Comparison of ENCODE assay signal across 9 cellular contexts in genomic region chr12:110670161-110670701, GRCh38. TPM values are rescaled to one million over a fixed set of nuclear protein-coding genes. Genes with fewer than 3 reads are reported as not detected.
A peak's percentile ranks its signal among the peaks of the same experiment; 100 is the strongest.
DNase-seq lines count a peak whose midpoint lies in the region; ATAC-seq, FAIRE-seq and TF ChIP-seq lines count a peak whose summit lies in the region.
"Had no signal": no experiment of that assay in that cellular context is flagged by ENCODE, and none has a peak within 500 bp of the region (broad histone marks: within the 10 kb centered on the region; RNA-seq: fewer than 3 reads in every experiment).

No MANE protein-coding gene starts in this region.

- DNase-seq in GM12892 (ENCODE audit: insufficient read length) (no peak), kidney (peak; percentile 26), SIG-M5 (lab: John Stamatoyannopoulos, UW) (no peak), adrenal gland (no peak), ascending aorta (ENCODE audit: low spot score in 2 of 2) (no peak), cardiac septum (ENCODE audit: low spot score) (no peak)
- DNase-seq: dorsolateral prefrontal cortex had no signal

- no peaks in the 10 kb centered on the region for H3K27me3 ChIP-seq in adrenal gland
- H3K27me3 ChIP-seq in ascending aorta = no peaks in the 10 kb centered on the region
- H3K27me3 ChIP-seq: dorsolateral prefrontal cortex had no signal

- H3K27ac ChIP-seq in kidney (ENCODE audit: low read depth in 2 of 2, low read length in 2 of 2) (no peak overlapping the region), adrenal gland (no peak overlapping the region), ascending aorta (no peak overlapping the region)
- H3K27ac ChIP-seq: dorsolateral prefrontal cortex had no signal

- no peak; the same call in 1 of the 2 replicates for TF ChIP-seq POLR2A in GM12892 (IDR thresholded peaks at IDR 0.05; ENCODE audit: low read depth, low read length)
- TF ChIP-seq POLR2A in adrenal gland (IDR thresholded peaks at IDR 0.05) = no peak

- H3K4me3 ChIP-seq in kidney (ENCODE audit: low read length in 2 of 2) (no peak overlapping the region), adrenal gland (no peak overlapping the region), ascending aorta (no peak overlapping the region)
- H3K4me3 ChIP-seq: dorsolateral prefrontal cortex had no signal

- H3K9me3 ChIP-seq in kidney (ENCODE audit: control insufficient read depth in 1 of 2, low read length in 2 of 2) = no peaks in the 10 kb centered on the region
- no peaks in the 10 kb centered on the region for H3K9me3 ChIP-seq in adrenal gland (replicated peaks in 1 of 3)
- H3K9me3 ChIP-seq in ascending aorta = peaks cover 14 to 22% of the 10 kb centered on the region in 2 donors

- WGBS in adrenal gland, 4 donors = 62 to 68% (median 64%) methylated on average over 4 of the region's 4 CpGs

- H3K36me3 ChIP-seq in kidney (ENCODE audit: control insufficient read depth in 1 of 2, insufficient read depth in 2 of 2, low read length in 2 of 2) (no peaks in the 10 kb centered on the region), adrenal gland (replicated peaks in 1 of 2) (no peaks in the 10 kb centered on the region), ascending aorta (no peaks in the 10 kb centered on the region)

- no peaks in the 10 kb centered on the region for H3K4me1 ChIP-seq in kidney (ENCODE audit: control insufficient read depth in 1 of 2, insufficient read depth in 1 of 2, low read depth in 1 of 2, low read length in 2 of 2)
- no peaks in the 10 kb centered on the region for H3K4me1 ChIP-seq in adrenal gland (replicated peaks in 1 of 2)
- no peaks in the 10 kb centered on the region for H3K4me1 ChIP-seq in ascending aorta

- no peak overlapping the region for H3K9ac ChIP-seq in kidney (ENCODE audit: low read length in 2 of 2)

- FAIRE-seq in GM12892 (lab: Jason Lieb, UNC) (peak; percentile 96), kidney (lab: Jason Lieb, UNC) (no peak)

- intact Hi-C loops in kidney (cut with DNase I) (no loop called here), adrenal gland (cut with DNase I) (no loop called here), ascending aorta (cut with DNase I) (no loop called here), cardiac septum (cut with DNase I) (no loop called here)

- no peak for TF ChIP-seq CTCF in kidney (IDR thresholded peaks at IDR 0.05; ENCODE audit: borderline replicate concordance, extremely low read depth, insufficient read depth)
- no peak for TF ChIP-seq CTCF in adrenal gland (IDR thresholded peaks at IDR 0.05)
- no peak for TF ChIP-seq CTCF in ascending aorta (IDR thresholded peaks at IDR 0.05)

- peak; percentile 49 for ATAC-seq in GM21447 (IDR thresholded peaks at IDR 0.05; ENCODE audit: unreplicated experiment)
- ATAC-seq in HG03521 (IDR thresholded peaks at IDR 0.05; ENCODE audit: unreplicated experiment) = peak; percentile 55

RNA-seq across cellular contexts. Expression of gene HVCN1, which starts 18.7 kb away (rescaled TPM):
- polyA plus RNA-seq in GM12892 (2012; ENCODE audit: missing spikeins) = 108 TPM
- total RNA-seq in kidney = 7.1 TPM
- polyA plus RNA-seq in kidney (ENCODE audit: insufficient read depth, low read depth, low replicate concordance) = 4.7 TPM
- 10 to 100 TPM in 5 of 8 donors, 1 to 10 TPM in 3; 6.5 to 71.0 (median 12.7) TPM for total RNA-seq in adrenal gland
- 10 to 100 TPM in 1 of 3 donors, 1 to 10 TPM in 2; 5.7 to 41.3 (median 6.5) TPM for polyA plus RNA-seq in adrenal gland
- total RNA-seq in ascending aorta = 1.3 TPM
- 3.5 TPM for total RNA-seq in cardiac septum

RNA-seq across cellular contexts. Expression of gene TCTN1, which starts 56.3 kb away (rescaled TPM):
- polyA plus RNA-seq in GM12892 (2012; ENCODE audit: missing spikeins) = 24.1 TPM
- total RNA-seq in kidney = 76.9 TPM
- polyA plus RNA-seq in kidney (ENCODE audit: insufficient read depth, low read depth, low replicate concordance) = 71.2 TPM
- 10 to 100 TPM; 37.3 to 79.4 (median 49.7) TPM for total RNA-seq in adrenal gland
- polyA plus RNA-seq in adrenal gland = 100 to 1,000 TPM in 2 of 3 donors, 10 to 100 TPM in 1; 69.3 to 174 (median 142) TPM
- 28.4 TPM for total RNA-seq in ascending aorta
- total RNA-seq in cardiac septum = 20.7 TPM
